Comparison of ENCODE assay signal across 22 cellular contexts in genomic region chr20:15544727-15545126, GRCh38.
"Had no signal": no experiment of that assay in that cellular context is flagged by ENCODE, and none has a peak within 500 bp of the region (broad histone marks: within the 10 kb centered on the region; RNA-seq: fewer than 3 reads in every experiment).

No MANE protein-coding gene starts in this region.

- H3K4me3 Mint-ChIP-seq: memory B cell; naive B cell; natural killer cell treated with Interleukin-12 subunit alpha and Interleukin-12 subunit beta and Interleukin-15 and Interleukin-18, amount 100 ng/mL, for 72 hours; stimulated activated naive CD8-positive, alpha-beta T cell treated with anti-CD3 and anti-CD28 coated beads, Interleukin-15, amount 100 ng/mL, for 72 hours had no signal

- ATAC-seq: left colon; left ventricle myocardium superior; mucosa of descending colon; natural killer cell treated with Interleukin-12 subunit alpha and Interleukin-12 subunit beta and Interleukin-15 and Interleukin-18, amount 100 ng/mL, for 72 hours; pancreas; stimulated activated naive CD8-positive, alpha-beta T cell treated with anti-CD3 and anti-CD28 coated beads, Interleukin-15, amount 100 ng/mL, for 72 hours had no signal

- H3K27ac ChIP-seq: dorsolateral prefrontal cortex, pancreas, right atrium auricular region, thyroid gland had no signal

- H3K27me3 ChIP-seq: dorsolateral prefrontal cortex, pancreas, right atrium auricular region, thyroid gland had no signal

- H3K27ac Mint-ChIP-seq: memory B cell; naive B cell; natural killer cell treated with Interleukin-12 subunit alpha and Interleukin-12 subunit beta and Interleukin-15 and Interleukin-18, amount 100 ng/mL, for 72 hours; stimulated activated naive CD8-positive, alpha-beta T cell treated with anti-CD3 and anti-CD28 coated beads, Interleukin-15, amount 100 ng/mL, for 72 hours had no signal

- H3K27me3 Mint-ChIP-seq: natural killer cell treated with Interleukin-12 subunit alpha and Interleukin-12 subunit beta and Interleukin-15 and Interleukin-18, amount 100 ng/mL, for 72 hours; stimulated activated naive CD8-positive, alpha-beta T cell treated with anti-CD3 and anti-CD28 coated beads, Interleukin-15, amount 100 ng/mL, for 72 hours had no signal

- H3K36me3 Mint-ChIP-seq: memory B cell; natural killer cell treated with Interleukin-12 subunit alpha and Interleukin-12 subunit beta and Interleukin-15 and Interleukin-18, amount 100 ng/mL, for 72 hours had no signal

- H3K4me3 ChIP-seq: dorsolateral prefrontal cortex, lung, mucosa of descending colon, pancreas, right atrium auricular region, thyroid gland had no signal

- H3K4me1 Mint-ChIP-seq: naive B cell; stimulated activated naive CD8-positive, alpha-beta T cell treated with anti-CD3 and anti-CD28 coated beads, Interleukin-15, amount 100 ng/mL, for 72 hours had no signal

- DNase-seq: cerebellar nuclear complex; cortex of kidney; dorsolateral prefrontal cortex; effector CD4-positive, alpha-beta T cell; left colon; left ventricle myocardium superior; mucosa of descending colon; naive B cell; pancreas; small intestine; stimulated activated CD4-positive, alpha-beta T cell treated with anti-CD3 and anti-CD28 coated beads, Interleukin-12 subunit alpha, Interleukin-12 subunit beta, amount 100 ng/mL, for 4 hours; stimulated activated CD4-positive, alpha-beta T cell treated with anti-CD3 and anti-CD28 coated beads, Interleukin-1b, Interleukin-23, amount 100 ng/mL, for 48 hours; stimulated activated CD4-positive, alpha-beta T cell treated with anti-CD3 and anti-CD28 coated beads, Interleukin-4, amount 100 ng/mL, for 1 hour; stimulated activated CD8-positive, alpha-beta memory T cell treated with anti-CD3 and anti-CD28 coated beads, Interleukin-4, amount 100 ng/mL, for 48 hours; stimulated activated naive CD4-positive, alpha-beta T cell; stimulated activated naive CD8-positive, alpha-beta T cell treated with anti-CD3 and anti-CD28 coated beads, Interleukin-15, amount 100 ng/mL, for 72 hours; thyroid gland; trophoblast cell had no signal

- H3K36me3 ChIP-seq: pancreas, right atrium auricular region, thyroid gland had no signal

- H3K9me3 ChIP-seq: mucosa of descending colon, pancreas, right atrium auricular region, thyroid gland had no signal

- H3K4me1 ChIP-seq: pancreas, right atrium auricular region, thyroid gland had no signal
